In the genomic region with DNA sequence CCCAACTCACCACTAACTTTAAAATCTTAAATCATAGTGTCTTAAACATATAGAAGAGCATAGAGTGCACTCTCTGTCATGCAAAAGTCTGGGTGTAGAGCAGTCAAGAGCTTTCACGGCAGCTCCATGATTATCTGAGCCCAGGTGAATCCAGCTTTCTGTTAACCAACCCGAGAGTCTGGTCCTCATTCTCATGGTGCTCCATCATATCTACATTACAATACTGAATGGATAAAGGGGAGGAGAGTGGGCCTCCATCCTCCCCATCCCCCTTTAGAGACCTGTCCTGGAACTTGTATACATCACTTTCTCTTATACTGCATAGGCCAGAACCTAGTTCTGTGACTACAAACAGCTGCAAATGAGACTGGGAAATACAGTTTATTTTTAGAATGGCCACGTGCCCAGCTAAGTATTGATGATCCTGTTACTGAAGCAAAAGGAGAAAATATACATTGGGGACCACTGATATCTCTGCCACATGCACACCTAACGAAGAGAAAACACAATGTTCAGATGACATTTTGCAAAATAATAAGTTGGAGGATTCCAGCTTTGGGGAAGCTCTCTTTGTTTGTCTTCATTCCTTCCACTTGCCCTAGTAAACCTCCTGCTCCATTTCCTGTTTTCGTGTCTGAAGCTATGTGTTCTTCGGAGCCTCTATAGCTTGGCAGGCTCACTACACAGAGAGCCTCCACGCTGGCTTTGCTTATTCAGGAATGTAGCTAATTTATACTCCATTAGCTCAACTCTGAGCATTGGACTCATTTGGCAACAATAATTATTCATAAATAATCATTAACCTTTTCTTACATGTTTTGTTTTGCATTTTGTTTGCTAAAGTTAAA, we compare ENCODE assay signal across 21 cellular contexts.
"Had no signal": no experiment of that assay in that cellular context is flagged by ENCODE, and none has a peak within 500 bp of the region (broad histone marks: within the 10 kb centered on the region; RNA-seq: fewer than 3 reads in every experiment).

No MANE protein-coding gene starts in this region.

- H3K9me3 Mint-ChIP-seq: activated naive CD8-positive, alpha-beta T cell treated with anti-CD3 and anti-CD28 coated beads, Interleukin-2, amount 50 U/mL, for 24 hours; activated T-helper 2 cell treated with anti-CD3 and anti-CD28 coated beads, Interferon-gamma antibody, Interleukin-2, Interleukin-4, amounts not matched to agents 10 μg/mL and 5 μg/mL and 100 μg/mL, durations not matched to agents 14 hours and 24 hours and 36 hours; memory B cell; stimulated activated naive CD8-positive, alpha-beta T cell treated with anti-CD3 and anti-CD28 coated beads, Interleukin-15, Interleukin-2, amounts not matched to agents 100 ng/mL and 50 ng/mL, for 24 hours; type B pancreatic cell had no signal

- ATAC-seq: activated CD8-positive, alpha-beta memory T cell treated with anti-CD3 and anti-CD28 coated beads, Interleukin-2, amount 10 ng/mL, durations not matched to agents 7 days and 5 days; activated naive CD8-positive, alpha-beta T cell treated with anti-CD3 and anti-CD28 coated beads, Interleukin-2, amount 50 U/mL, for 24 hours; esophagus mucosa; left colon; mucosa of descending colon; naive thymus-derived CD4-positive, alpha-beta T cell had no signal

- H3K27me3 Mint-ChIP-seq: type B pancreatic cell had no signal

- H3K4me3 Mint-ChIP-seq: activated CD8-positive, alpha-beta memory T cell treated with anti-CD3 and anti-CD28 coated beads, Interleukin-2, amount 10 ng/mL, durations not matched to agents 7 days and 5 days; activated naive CD4-positive, alpha-beta T cell treated with anti-CD3 and anti-CD28 coated beads for 36 hours; activated naive CD8-positive, alpha-beta T cell treated with anti-CD3 and anti-CD28 coated beads, Interleukin-2, amount 50 U/mL, for 24 hours; endodermal cell; memory B cell; naive thymus-derived CD4-positive, alpha-beta T cell; stimulated activated naive CD8-positive, alpha-beta T cell treated with anti-CD3 and anti-CD28 coated beads, Interleukin-15, Interleukin-2, amounts not matched to agents 100 ng/mL and 50 ng/mL, for 24 hours; type B pancreatic cell had no signal

- H3K27ac ChIP-seq: right atrium auricular region, suprapubic skin had no signal

- H3K4me1 ChIP-seq: right atrium auricular region, suprapubic skin had no signal

- H3K4me1 Mint-ChIP-seq: activated CD8-positive, alpha-beta memory T cell treated with anti-CD3 and anti-CD28 coated beads, Interleukin-2, amount 10 ng/mL, durations not matched to agents 7 days and 5 days; activated naive CD8-positive, alpha-beta T cell treated with anti-CD3 and anti-CD28 coated beads, Interleukin-2, amount 50 U/mL, for 24 hours; endodermal cell; memory B cell; naive thymus-derived CD4-positive, alpha-beta T cell had no signal

- H3K27me3 ChIP-seq: right atrium auricular region, suprapubic skin had no signal

- H3K36me3 Mint-ChIP-seq: activated CD8-positive, alpha-beta memory T cell treated with anti-CD3 and anti-CD28 coated beads, Interleukin-2, amount 10 ng/mL, durations not matched to agents 7 days and 5 days; memory B cell; naive thymus-derived CD4-positive, alpha-beta T cell; type B pancreatic cell had no signal

- H3K27ac Mint-ChIP-seq: activated CD8-positive, alpha-beta memory T cell treated with anti-CD3 and anti-CD28 coated beads, Interleukin-2, amount 10 ng/mL, durations not matched to agents 7 days and 5 days; activated naive CD4-positive, alpha-beta T cell treated with anti-CD3 and anti-CD28 coated beads for 36 hours; activated naive CD8-positive, alpha-beta T cell treated with anti-CD3 and anti-CD28 coated beads, Interleukin-2, amount 50 U/mL, for 24 hours; activated T-helper 2 cell treated with anti-CD3 and anti-CD28 coated beads, Interferon-gamma antibody, Interleukin-2, Interleukin-4, amounts not matched to agents 10 μg/mL and 5 μg/mL and 100 μg/mL, durations not matched to agents 14 hours and 24 hours and 36 hours; endodermal cell; memory B cell; naive thymus-derived CD4-positive, alpha-beta T cell; stimulated activated naive CD8-positive, alpha-beta T cell treated with anti-CD3 and anti-CD28 coated beads, Interleukin-15, Interleukin-2, amounts not matched to agents 100 ng/mL and 50 ng/mL, for 24 hours; type B pancreatic cell had no signal

- H3K4me2 ChIP-seq: smooth muscle cell had no signal

- H3K9me3 ChIP-seq: mucosa of descending colon, right atrium auricular region, suprapubic skin had no signal

- H3K36me3 ChIP-seq: right atrium auricular region, suprapubic skin had no signal

- H3K4me3 ChIP-seq: mucosa of descending colon, right atrium auricular region, smooth muscle cell, suprapubic skin had no signal

- DNase-seq: activated CD4-positive, alpha-beta T cell treated with anti-CD3 and anti-CD28 coated beads for 1 hour; activated CD4-positive, alpha-beta T cell treated with anti-CD3 and anti-CD28 coated beads, Interleukin-2, amount 50 U/mL, for 48 hours; activated CD8-positive, alpha-beta memory T cell treated with anti-CD3 and anti-CD28 coated beads, Interleukin-2, amount 10 ng/mL, durations not matched to agents 7 days and 5 days; activated naive CD4-positive, alpha-beta T cell treated with anti-CD3 and anti-CD28 coated beads for 36 hours; activated naive CD8-positive, alpha-beta T cell treated with anti-CD3 and anti-CD28 coated beads, Interleukin-2, amount 50 U/mL, for 24 hours; activated T-cell treated with anti-CD3 and anti-CD28 coated beads, Interleukin-2, amount 50 U/mL, for 1 hour; aorta; endodermal cell; glutamatergic neuron; left colon; mucosa of descending colon; naive thymus-derived CD4-positive, alpha-beta T cell; nucleus accumbens had no signal
